Comparison of ENCODE assay signal across 8 cellular contexts in the genomic region with DNA sequence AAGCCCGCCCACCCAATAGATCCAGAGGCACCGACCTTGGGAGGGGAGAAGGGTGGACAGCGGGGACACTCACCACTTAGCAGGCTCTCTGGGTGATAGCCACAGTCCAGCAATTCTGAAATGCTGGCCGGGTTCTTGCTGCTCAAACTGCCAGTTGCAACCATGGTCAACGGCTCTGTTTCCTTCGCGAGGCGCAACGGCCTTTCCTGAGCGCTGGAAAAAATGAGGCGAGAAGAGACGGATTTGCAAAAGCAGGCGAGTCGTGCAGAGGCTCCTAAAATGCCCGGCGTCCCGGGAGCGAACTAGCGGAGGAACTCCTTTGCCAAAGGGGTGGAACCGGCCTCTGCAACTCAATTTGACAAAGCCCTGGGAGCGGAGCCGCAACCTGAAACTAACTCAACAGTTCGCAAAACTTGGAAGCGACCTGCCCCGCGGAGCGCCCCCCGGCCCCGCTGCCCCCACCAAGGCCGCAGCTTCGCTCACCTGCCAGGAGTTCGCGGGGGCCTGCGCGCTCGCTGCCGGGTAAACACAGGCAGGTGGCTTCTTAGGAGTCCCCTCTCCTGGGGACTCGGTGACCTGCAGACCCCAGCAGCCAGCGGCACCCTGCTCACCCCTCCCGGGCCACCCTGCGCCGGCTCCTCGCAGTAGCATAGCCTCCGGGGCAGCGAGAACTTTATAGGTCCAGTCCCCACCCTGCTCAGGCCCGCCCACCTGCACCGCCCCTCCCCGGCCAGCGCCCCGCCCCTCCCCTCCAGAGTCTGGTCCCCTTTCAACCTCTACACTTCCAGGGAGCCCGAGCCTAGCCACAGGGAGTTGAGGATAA. TPM values are rescaled to one million over a fixed set of nuclear protein-coding genes. Genes with fewer than 3 reads are reported as not detected.
A peak's percentile ranks its signal among the peaks of the same experiment; 100 is the strongest.
DNase-seq lines count a peak whose midpoint lies in the region; ATAC-seq and TF ChIP-seq lines count a peak whose summit lies in the region.

A gene with protein sequence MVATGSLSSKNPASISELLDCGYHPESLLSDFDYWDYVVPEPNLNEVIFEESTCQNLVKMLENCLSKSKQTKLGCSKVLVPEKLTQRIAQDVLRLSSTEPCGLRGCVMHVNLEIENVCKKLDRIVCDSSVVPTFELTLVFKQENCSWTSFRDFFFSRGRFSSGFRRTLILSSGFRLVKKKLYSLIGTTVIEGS (minus strand): TSS at position 649 of the 823 bp plus-strand sequence. CDS start 485 bp downstream, at position 164.

- H3K27ac ChIP-seq in colonic mucosa (no peak within 1 kb of the TSS), right lobe of liver (no peak within 1 kb of the TSS), stomach (peak within 1 kb of the TSS in 2 of 5 donors; percentile 29 to 45)

- WGBS in right lobe of liver (ENCODE audit: insufficient coverage, low coverage, low lambda C conversion rate, missing lambda C conversion rate) = under 1% methylated on average over 14 of the region's 51 CpGs
- 1 to 4% (median 1%) methylated on average over 27 to 51 of the region's 51 CpGs for WGBS in stomach, 5 donors

- TF ChIP-seq CTCF in colonic mucosa (IDR thresholded peaks at IDR 0.05) (no peak), right lobe of liver (IDR thresholded peaks at IDR 0.05) (no peak), stomach (IDR thresholded peaks at IDR 0.05) (no peak)

- peaks cover 11% of the 10 kb centered on the region for H3K27me3 ChIP-seq in colonic mucosa
- no peaks in the 10 kb centered on the region for H3K27me3 ChIP-seq in right lobe of liver
- H3K27me3 ChIP-seq in stomach = peaks cover 0 to 19% (median 18%) of the 10 kb centered on the region in 3 donors

- no peak for TF ChIP-seq EP300 in stomach (IDR thresholded peaks at IDR 0.05)

- H3K9me3 ChIP-seq in colonic mucosa (no peaks in the 10 kb centered on the region), right lobe of liver (no peaks in the 10 kb centered on the region), stomach (no peaks in the 10 kb centered on the region)

- DNase-seq in DMS153 treated with DMSO at 0.1 percent for 48 hours (lab: John Stamatoyannopoulos, UW; ENCODE audit: unreplicated experiment) (peak; percentile 9), DMS153 (lab: John Stamatoyannopoulos, UW) (no peak), RPMI7951 (ENCODE audit: low read depth) (peak; percentile 2), colonic mucosa (peak; percentile 37), right lobe of liver (peak; percentile 40 to 58 (median 53)), stomach (peak; percentile 44)

- no peak within 1 kb of the TSS for H3K9ac ChIP-seq in colonic mucosa (ENCODE audit: low read depth in 2 of 2, low read length in 2 of 2)

- peak within 1 kb of the TSS; percentile 47 for H3K4me3 ChIP-seq in colonic mucosa
- H3K4me3 ChIP-seq in right lobe of liver = peak within 1 kb of the TSS; percentile 53 to 63 (median 59)
- H3K4me3 ChIP-seq in stomach = peak within 1 kb of the TSS; percentile 53 to 85 (median 69)

- H3K4me1 ChIP-seq in colonic mucosa = no peaks in the 10 kb centered on the region
- H3K4me1 ChIP-seq in right lobe of liver = peaks cover 0 to 8% (median 3%) of the 10 kb centered on the region in 4 donors
- H3K4me1 ChIP-seq in stomach = peaks cover 6 to 29% (median 20%) of the 10 kb centered on the region in 4 donors

- no peak for TF ChIP-seq POLR2A in right lobe of liver (IDR thresholded peaks at IDR 0.05)
- no peak for TF ChIP-seq POLR2A in stomach (IDR thresholded peaks at IDR 0.05)

- ATAC-seq in right lobe of liver (peak; percentile 76 to 87 (median 84)), GM21390 (IDR thresholded peaks at IDR 0.05; ENCODE audit: unreplicated experiment) (no peak), HG02852 (IDR thresholded peaks at IDR 0.05; ENCODE audit: unreplicated experiment) (no peak)

- intact Hi-C loops in colonic mucosa (cut with DNase I) (no loop called here), right lobe of liver (cut with DNase I) (no loop called here), stomach (cut with DNase I; ENCODE audit: low total_unique reads) (no loop called here)

- H3K36me3 ChIP-seq in colonic mucosa = no peaks in the 10 kb centered on the region
- no peaks in the 10 kb centered on the region for H3K36me3 ChIP-seq in right lobe of liver
- H3K36me3 ChIP-seq in stomach = no peaks in the 10 kb centered on the region

RNA-seq across cellular contexts. Expression of the gene that starts here (rescaled TPM):
- 0.10 TPM in 1 of 2 replicates, not detected in the other for total RNA-seq in RPMI7951 (2014; rRNA removed; shearing (Covaris generic))
- under 1 TPM in 1 of 2 donors, not detected in 1; 0.72 TPM for total RNA-seq in colonic mucosa
- total RNA-seq in right lobe of liver = under 1 TPM; 0.07 to 0.46 (median 0.22) TPM
- under 1 TPM in 2 of 5 donors, not detected in 3; 0.55 to 0.58 TPM for total RNA-seq in stomach
- polyA plus RNA-seq in stomach = 1 to 10 TPM in 1 of 3 donors, under 1 TPM in 2; 0.62 to 1.1 (median 0.65) TPM

Comparison
In these comparisons a context has a peak if more than half of its experiments do, and no peak if none do; other contexts are left out.
1. Peak in DNase-seq in RPMI7951; RNA of the gene not detected or under 1 TPM.
2. Peak in DNase-seq and H3K4me3 ChIP-seq in colonic mucosa; RNA of the gene not detected or under 1 TPM.
3. Peak in DNase-seq, ATAC-seq and H3K4me3 ChIP-seq in right lobe of liver; RNA of the gene not detected or under 1 TPM.